8 cellular contexts compared by ENCODE assay signal in genomic region chr18:46152808-46153617, GRCh38. TPM values are rescaled to one million over a fixed set of nuclear protein-coding genes. Genes with fewer than 3 reads are reported as not detected.
DNase-seq lines count a peak whose midpoint lies in the region; ATAC-seq and TF ChIP-seq lines count a peak whose summit lies in the region.

No MANE protein-coding gene starts in this region.

- intact Hi-C loops in left cardiac atrium (cut with DNase I) (no loop called here), thyroid gland (cut with DNase I) (no loop called here)

- DNase-seq in NCI-H2171 treated with DMSO at 0.1 percent for 48 hours (lab: John Stamatoyannopoulos, UW): peak; percentile 35
- no peak for DNase-seq in NCI-H2171 (lab: John Stamatoyannopoulos, UW)
- DNase-seq in OCI-M2 (lab: John Stamatoyannopoulos, UW; ENCODE audit: unreplicated experiment): peak; percentile 31
- no peak for DNase-seq in left cardiac atrium
- peak; percentile 75 to 78 for DNase-seq in thyroid gland
- no peak for DNase-seq in stimulated activated CD4-positive, alpha-beta T cell treated with anti-CD3 and anti-CD28 coated beads, Interleukin-2, amount 100 ng/mL, for 24 hours
- DNase-seq in dermis blood vessel endothelial cell: no peak

- H3K9me3 ChIP-seq in thyroid gland: no peaks in the 10 kb centered on the region

- no peaks in the 10 kb centered on the region for H3K27me3 ChIP-seq in thyroid gland

- no peaks in the 10 kb centered on the region for H3K36me3 ChIP-seq in thyroid gland

- no peak for TF ChIP-seq CTCF in thyroid gland (IDR thresholded peaks at IDR 0.05)

- no peak for TF ChIP-seq POLR2A in thyroid gland (IDR thresholded peaks at IDR 0.05)

- peak; percentile 20 to 68 for ATAC-seq in left cardiac atrium
- ATAC-seq in HG03460 (IDR thresholded peaks at IDR 0.05; ENCODE audit: unreplicated experiment): no peak

- H3K27ac ChIP-seq in thyroid gland: peak overlapping the region; percentile 37 to 81 (median 47)

- WGBS in thyroid gland, 2 donors: 37 to 39% methylated on average over 8 of the region's 8 CpGs

- no peak overlapping the region for H3K4me3 ChIP-seq in thyroid gland (replicated peaks in 1 of 3)

- peaks cover 25 to 41% of the 10 kb centered on the region in 2 donors for H3K4me1 ChIP-seq in thyroid gland

RNA-seq across cellular contexts. Expression of gene HAUS1, which starts 48.8 kb away (rescaled TPM):
- total RNA-seq in left cardiac atrium (1 to 10 TPM; 7.6 to 8.5 TPM), thyroid gland (10 to 100 TPM; 15.6 to 32.2 (median 20.0) TPM), dermis blood vessel endothelial cell (87.6 and 102 TPM in 2 replicates)

RNA-seq across cellular contexts. Expression of gene ATP5F1A, which starts 54.9 kb away (rescaled TPM):
- 1,000 to 10,000 TPM; 1,001 to 1,121 TPM for total RNA-seq in left cardiac atrium
- 100 to 1,000 TPM; 366 to 865 (median 581) TPM for total RNA-seq in thyroid gland
- 911 and 931 TPM in 2 replicates for total RNA-seq in dermis blood vessel endothelial cell

Comparison
In these comparisons a context has a peak if more than half of its experiments do, and no peak if none do; other contexts are left out.
1. DNase-seq: peak in NCI-H2171 treated with DMSO at 0.1 percent for 48 hours (single experiment), OCI-M2 (single experiment) and thyroid gland (2 of 2); none in NCI-H2171 (single experiment), left cardiac atrium (single experiment), stimulated activated CD4-positive, alpha-beta T cell treated with anti-CD3 and anti-CD28 coated beads, Interleukin-2, amount 100 ng/mL, for 24 hours (0 of 2) and dermis blood vessel endothelial cell (single experiment).